ENCODE assay signal across 12 cellular contexts in the genomic region with DNA sequence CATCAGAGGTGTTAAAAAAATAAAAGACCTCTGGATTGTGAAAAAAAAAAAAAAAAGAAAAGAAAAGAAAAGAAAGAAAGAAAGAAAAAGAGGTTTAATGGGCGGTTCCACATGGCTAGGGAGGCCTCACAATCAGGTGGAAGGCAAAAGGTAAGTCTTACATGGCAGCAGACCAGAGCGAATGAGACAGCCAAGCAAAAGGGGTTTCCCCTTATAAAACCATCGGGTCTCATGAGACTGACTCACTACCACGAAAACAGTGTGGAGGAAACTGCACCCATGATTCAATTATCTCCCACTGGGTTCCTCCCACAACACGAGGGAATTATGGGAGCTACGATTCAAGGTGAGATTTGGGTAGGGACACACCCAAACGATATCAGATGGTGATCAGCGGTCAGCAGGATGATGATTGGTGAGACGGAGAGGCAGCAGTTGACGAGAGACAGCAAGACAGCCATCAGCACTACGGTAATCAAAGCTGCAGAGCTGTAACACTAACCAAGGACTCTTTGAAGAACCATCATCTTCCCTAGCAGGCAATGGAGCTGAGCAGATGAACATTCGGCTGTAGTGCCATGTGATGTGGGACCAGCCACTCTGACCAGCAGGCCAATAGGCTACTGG. TPM values are rescaled to one million over a fixed set of nuclear protein-coding genes. Genes with fewer than 3 reads are reported as not detected.
DNase-seq lines count a peak whose midpoint lies in the region; ATAC-seq, FAIRE-seq and TF ChIP-seq lines count a peak whose summit lies in the region.
"Had no signal": no experiment of that assay in that cellular context is flagged by ENCODE, and none has a peak within 500 bp of the region (broad histone marks: within the 10 kb centered on the region; RNA-seq: fewer than 3 reads in every experiment).

No MANE protein-coding gene starts in this region.

- H3K27ac ChIP-seq in PC-3 (ENCODE audit: low read length): no peak overlapping the region
- no peak overlapping the region for H3K27ac ChIP-seq in GM12878 (ENCODE audit: control insufficient read depth, insufficient read depth)
- no peak overlapping the region for H3K27ac ChIP-seq in transverse colon
- H3K27ac ChIP-seq: adrenal gland, upper lobe of left lung had no signal

- POLR2A ChIA-PET in PC-3 (lab: Charles Lee; ENCODE audit: unreplicated experiment): no interaction called here
- POLR2A ChIA-PET in GM12878 (lab: Charles Lee): interaction anchor here (0.6 to 0.9 kb wide), 2 partner anchors 46 to 48 kb away, joined by 3 read pairs; no protein-coding TSS in a partner anchor

- no peak for TF ChIP-seq EP300 in GM12878 (IDR thresholded peaks at IDR 0.05; ENCODE audit: borderline replicate concordance in 1 of 2, control insufficient read depth in 1 of 2, low read depth in 2 of 2, low read length in 2 of 2)
- no peak for TF ChIP-seq EP300 in transverse colon (IDR thresholded peaks at IDR 0.05; ENCODE audit: low read depth)

- ATAC-seq in PC-3 (no peak), GM12878 (peak; percentile 83), GM18505 (IDR thresholded peaks at IDR 0.05; ENCODE audit: unreplicated experiment) (no peak), HG03025 (IDR thresholded peaks at IDR 0.05; ENCODE audit: low FRiP score, unreplicated experiment) (no peak)

- in situ Hi-C loops in GM12878 (cut with MboI): no loop called here
- in situ Hi-C loops in transverse colon (cut with MboI; ENCODE audit: low pct_ligation_motif_present in 1 of 4, low pct_unique_long_range_greater_than_20kb in 1 of 4, low sequenced_read_pairs in 3 of 4): no loop called here

- no peaks in the 10 kb centered on the region for H3F3A ChIP-seq in PC-3 (ENCODE audit: low read length, unreplicated experiment)

- H3K9ac ChIP-seq in PC-3 (ENCODE audit: low read length): no peak overlapping the region
- no peak overlapping the region for H3K9ac ChIP-seq in GM12878 (ENCODE audit: control insufficient read depth, insufficient read depth, low read length)

- no peaks in the 10 kb centered on the region for H3K4me1 ChIP-seq in PC-3 (ENCODE audit: insufficient read depth, low read length)
- peaks cover 3% of the 10 kb centered on the region; the same call in 1 of the 2 replicates for H3K4me1 ChIP-seq in GM12878 (ENCODE audit: control insufficient read depth, insufficient read depth, low read length)
- no peaks in the 10 kb centered on the region for H3K4me1 ChIP-seq in transverse colon
- H3K4me1 ChIP-seq: adrenal gland, upper lobe of left lung had no signal

- no peaks in the 10 kb centered on the region for H3K9me2 ChIP-seq in PC-3 (replicated peaks; ENCODE audit: low read length)

- WGBS in GM12878 (ENCODE audit: insufficient coverage, insufficient replicate concordance, low lambda C conversion rate, missing lambda C conversion rate): 7% methylated on average over 12 of the region's 12 CpGs
- 60 to 63% methylated on average over 10 to 12 of the region's 12 CpGs for WGBS in transverse colon (ENCODE audit: low coverage in 1 of 2), 2 donors

- SMC1A ChIA-PET in GM12878 (lab: Charles Lee; ENCODE audit: uncharacterized antibody, unreplicated experiment): interaction anchor here (0.6 to 1.1 kb wide), 4 partner anchors 12 to 60 kb away, joined by 3 to 4 read pairs (median 4); no protein-coding TSS in a partner anchor

- H3K36me3 ChIP-seq in PC-3 (ENCODE audit: low read depth, low read length) (no peaks in the 10 kb centered on the region), GM12878 (ENCODE audit: control insufficient read depth in 2 of 2, insufficient read depth in 2 of 2, low read length in 1 of 2) (no peaks in the 10 kb centered on the region), transverse colon (no peaks in the 10 kb centered on the region)
- H3K36me3 ChIP-seq: adrenal gland, upper lobe of left lung had no signal

- H3K79me2 ChIP-seq in PC-3 (ENCODE audit: low read length) (no peaks in the 10 kb centered on the region), GM12878 (ENCODE audit: control insufficient read depth, insufficient read depth, low read length) (no peaks in the 10 kb centered on the region)

- intact Hi-C loops in PC-3 (cut with micrococcal nuclease) (no loop called here), GM12878 (cut with micrococcal nuclease; ENCODE audit: unreplicated experiment) (loop anchor here (5.0 kb wide), 1 partner anchor 59 kb away; no protein-coding TSS in a partner anchor), transverse colon (cut with DNase I; ENCODE audit: low total_unique reads) (no loop called here)

- no peak overlapping the region for H3K4me3 ChIP-seq in PC-3 (ENCODE audit: low read length)
- H3K4me3 ChIP-seq in GM12878: no peak overlapping the region
- H3K4me3 ChIP-seq in transverse colon: no peak overlapping the region
- H3K4me3 ChIP-seq: adrenal gland, upper lobe of left lung had no signal

- TF ChIP-seq RAD21 in GM12878 (IDR thresholded peaks at IDR 0.05; ENCODE audit: insufficient read depth, low read depth, low read length): no peak

- TF ChIP-seq CTCF in PC-3 (conservative IDR thresholded peaks at IDR 0.05; ENCODE audit: low read depth, low read length) (no peak), GM12878 (IDR thresholded peaks at IDR 0.05 in 2 of 3, conservative IDR thresholded peaks at IDR 0.05 in 1 of 3; ENCODE audit: control insufficient read depth in 2 of 3, extremely low read depth in 1 of 3, insufficient read depth in 1 of 3, low read depth in 3 of 3, low read length in 3 of 3) (no peak), transverse colon (IDR thresholded peaks at IDR 0.05) (no peak)

- RAD21 ChIA-PET in GM12878 (lab: Charles Lee; ENCODE audit: unreplicated experiment): interaction anchor here (0.6 to 0.8 kb wide), 3 partner anchors 33 to 73 kb away, joined by 3 to 4 read pairs (median 3); no protein-coding TSS in a partner anchor

- H2AFZ ChIP-seq in PC-3 (ENCODE audit: low read length) (no peak overlapping the region), GM12878 (ENCODE audit: control insufficient read depth, low read depth, low read length) (peak overlapping the region; percentile 31)

- H3K27me3 ChIP-seq in PC-3 (ENCODE audit: low read length) (0 out of 2 replicates have a peak, but pooled peaks cover 6% of the 10 kb centered on the region), GM12878 (replicated peaks in 1 of 2; ENCODE audit: control insufficient read depth in 2 of 2, insufficient read depth in 2 of 2, low read length in 1 of 2) (no peaks in the 10 kb centered on the region), transverse colon (peaks cover 17% of the 10 kb centered on the region)
- H3K27me3 ChIP-seq: adrenal gland, upper lobe of left lung had no signal

- H4K20me1 ChIP-seq in PC-3 (ENCODE audit: low read length) (no peaks in the 10 kb centered on the region), GM12878 (ENCODE audit: control insufficient read depth, insufficient read depth) (no peaks in the 10 kb centered on the region)

- CTCF ChIA-PET in PC-3 (lab: Charles Lee): interaction anchor here (0.7 kb wide), 1 partner anchor 55 kb away, joined by 4 read pairs; no protein-coding TSS in a partner anchor
- CTCF ChIA-PET in GM12878 (lab: Yijun Ruan, JAX): no interaction called here

- H3K9me3 ChIP-seq in PC-3 (ENCODE audit: low read length): peaks cover 7% of the 10 kb centered on the region
- H3K9me3 ChIP-seq in GM12878 (replicated peaks; ENCODE audit: control insufficient read depth, insufficient read depth, low read length): peaks cover 13% of the 10 kb centered on the region; the same call in 2 of the 3 replicates
- no peaks in the 10 kb centered on the region for H3K9me3 ChIP-seq in transverse colon

- H3K4me2 ChIP-seq in PC-3 (ENCODE audit: low read length) (no peak overlapping the region), GM12878 (ENCODE audit: control insufficient read depth, insufficient read depth) (0 out of 2 replicates have a peak overlapping the region, but pooled peaks have one; percentile 17)

- FAIRE-seq in GM12878 (lab: Jason Lieb, UNC): no peak

- BruUV-seq in PC-3 (replicated peaks; lab: Mats Ljungman, UMichigan) (no TSS peak), GM12878 (replicated peaks; lab: Mats Ljungman, UMichigan) (no TSS peak)

- DNase-seq in Daoy (ENCODE audit: low read depth): peak; percentile 49
- DNase-seq in PC-3: peak; percentile 17
- peak; percentile 56 for DNase-seq in GM12878 (ENCODE audit: low read depth, low spot score)
- DNase-seq in stimulated activated CD4-positive, alpha-beta T cell treated with anti-CD3 and anti-CD28 coated beads, Interleukin-12 subunit alpha, Interleukin-12 subunit beta, amount 100 ng/mL, for 48 hours (ENCODE audit: low read depth in 2 of 3, low spot score in 1 of 3): peak; percentile 21 to 30 (median 22)
- no peak for DNase-seq in mesenteric fat pad (ENCODE audit: low spot score)
- DNase-seq in transverse colon: no peak
- DNase-seq: NCI-H526 treated with DMSO at 0.1 percent for 48 hours, T-helper 1 cell, upper lobe of left lung had no signal

- no peak for TF ChIP-seq POLR2A in GM12878 (IDR thresholded peaks at IDR 0.05; ENCODE audit: low read depth, low read length)
- TF ChIP-seq POLR2A in transverse colon (IDR thresholded peaks at IDR 0.05): no peak
- no peak for TF ChIP-seq POLR2A in GM18505 (IDR thresholded peaks at IDR 0.05; ENCODE audit: borderline replicate concordance, extremely low read depth, insufficient read depth, insufficient read length)

RNA-seq across cellular contexts. Expression of a gene that starts 3.9 kb away (rescaled TPM):
- not detected in 2 replicates for total RNA-seq in Daoy (2014; rRNA removed; shearing (Covaris generic))
- not detected in 2 replicates for total RNA-seq in PC-3 (2014; rRNA removed)
- total RNA-seq in GM12878 (2013; cell fraction: nucleolus; rRNA removed): not detected in 2 replicates
- 0.05 and 0.11 TPM in 2 replicates for total RNA-seq in GM12878 (2014; rRNA removed)
- 0.05 TPM in 1 of 2 replicates, not detected in the other for total RNA-seq in GM12878 (2014; rRNA removed; fragmentation: Illumina TruSeq; extraction: Trizol)
- 0.16 and 0.21 TPM in 2 replicates for total RNA-seq in GM12878 (2021)
- polyA plus RNA-seq in GM12878 (2011; ENCODE audit: low read depth): not detected
- polyA plus RNA-seq in GM12878 (2011; rRNA removed): not detected in 2 replicates
- polyA plus RNA-seq in GM12878 (2011; cell fraction: cytosol; rRNA removed): not detected in 2 replicates
- not detected in 2 replicates for polyA plus RNA-seq in GM12878 (2011; cell fraction: nucleus; rRNA removed)
- polyA plus RNA-seq in GM12878 (2012): 0.08 TPM in 1 of 2 replicates, not detected in the other
- 0.06 and 0.12 TPM in 2 replicates for polyA plus RNA-seq in GM12878 (2014; fragmentation: Illumina TruSeq; extraction: Trizol)
- polyA plus RNA-seq in GM12878 (2014; fragmentation: Nextera tagmentation; extraction: Ambion mirVana): under 1 TPM; 0.04 to 0.10 TPM
- polyA plus RNA-seq in GM12878 (2014; rRNA removed): 0.04 and 0.05 TPM in 2 replicates
- polyA plus RNA-seq in GM12878 (2016; fragmentation: Nextera tagmentation; extraction: Ambion mirVana): under 1 TPM in 1 of 2 experiments, not detected in 1; 0.08 TPM
- not detected in 2 replicates for polyA minus RNA-seq in GM12878 (2011; rRNA and poly(A)+ RNA removed)
- not detected in 2 replicates for polyA minus RNA-seq in GM12878 (2011; cell fraction: cytosol; rRNA and poly(A)+ RNA removed)
- not detected in 2 replicates for polyA minus RNA-seq in GM12878 (2011; cell fraction: nucleus; rRNA and poly(A)+ RNA removed)
- 63.5 TPM for total RNA-seq in mesenteric fat pad
- total RNA-seq in transverse colon: 1 to 10 TPM in 3 of 4 donors, under 1 TPM in 1; 1.00 to 9.4 (median 4.4) TPM

RNA-seq across cellular contexts. Expression of a gene that starts 11.8 kb away (rescaled TPM):
- not detected in 2 replicates for total RNA-seq in Daoy (2014; rRNA removed; shearing (Covaris generic))
- total RNA-seq in PC-3 (2014; rRNA removed) (not detected in 2 replicates), GM12878 (2014; rRNA removed) (0.11 and 0.44 TPM in 2 replicates), GM12878 (2014; rRNA removed; fragmentation: Illumina TruSeq; extraction: Trizol) (0.18 and 0.32 TPM in 2 replicates), GM12878 (2021) (0.16 and 0.31 TPM in 2 replicates), mesenteric fat pad (not detected), transverse colon (under 1 TPM in 1 of 4 donors, not detected in 3; 0.16 TPM)
- not detected in 2 replicates for total RNA-seq in GM12878 (2013; cell fraction: nucleolus; rRNA removed)
- 0.16 TPM for polyA plus RNA-seq in GM12878 (2011; ENCODE audit: low read depth)
- polyA plus RNA-seq in GM12878 (2011; rRNA removed) (not detected in 2 replicates), GM12878 (2014; fragmentation: Illumina TruSeq; extraction: Trizol) (0.12 and 0.17 TPM in 2 replicates), GM12878 (2014; fragmentation: Nextera tagmentation; extraction: Ambion mirVana) (under 1 TPM; 0.38 to 0.42 TPM), GM12878 (2014; rRNA removed) (0.37 and 0.60 TPM in 2 replicates), GM12878 (2016; fragmentation: Nextera tagmentation; extraction: Ambion mirVana) (under 1 TPM; 0.23 to 0.25 TPM)
- not detected in 2 replicates for polyA plus RNA-seq in GM12878 (2011; cell fraction: cytosol; rRNA removed)
- 0.21 and 0.28 TPM in 2 replicates for polyA plus RNA-seq in GM12878 (2011; cell fraction: nucleus; rRNA removed)
- polyA plus RNA-seq in GM12878 (2012): 0.12 and 0.20 TPM in 2 replicates
- polyA minus RNA-seq in GM12878 (2011; rRNA and poly(A)+ RNA removed): not detected in 2 replicates
- not detected in 2 replicates for polyA minus RNA-seq in GM12878 (2011; cell fraction: cytosol; rRNA and poly(A)+ RNA removed)
- not detected in 2 replicates for polyA minus RNA-seq in GM12878 (2011; cell fraction: nucleus; rRNA and poly(A)+ RNA removed)

RNA-seq across cellular contexts. Expression of a gene that starts 19.4 kb away (rescaled TPM):
- total RNA-seq in Daoy (2014; rRNA removed; shearing (Covaris generic)): not detected in 2 replicates
- total RNA-seq in PC-3 (2014; rRNA removed): not detected in 2 replicates
- total RNA-seq in GM12878 (2013; cell fraction: nucleolus; rRNA removed): not detected in 2 replicates
- not detected in 2 replicates for total RNA-seq in GM12878 (2014; rRNA removed)
- total RNA-seq in GM12878 (2014; rRNA removed; fragmentation: Illumina TruSeq; extraction: Trizol): not detected in 2 replicates
- total RNA-seq in GM12878 (2021): not detected in 2 replicates
- polyA plus RNA-seq in GM12878 (2011; ENCODE audit: low read depth): not detected
- polyA plus RNA-seq in GM12878 (2011; rRNA removed): not detected in 2 replicates
- 0.05 and 0.09 TPM in 2 replicates for polyA plus RNA-seq in GM12878 (2011; cell fraction: cytosol; rRNA removed)
- polyA plus RNA-seq in GM12878 (2011; cell fraction: nucleus; rRNA removed): not detected in 2 replicates
- not detected in 2 replicates for polyA plus RNA-seq in GM12878 (2012)
- polyA plus RNA-seq in GM12878 (2014; fragmentation: Illumina TruSeq; extraction: Trizol): 0.04 TPM in 1 of 2 replicates, not detected in the other
- not detected for polyA plus RNA-seq in GM12878 (2014; fragmentation: Nextera tagmentation; extraction: Ambion mirVana)
- not detected in 2 replicates for polyA plus RNA-seq in GM12878 (2014; rRNA removed)
- polyA plus RNA-seq in GM12878 (2016; fragmentation: Nextera tagmentation; extraction: Ambion mirVana): not detected
- polyA minus RNA-seq in GM12878 (2011; rRNA and poly(A)+ RNA removed): not detected in 2 replicates
- polyA minus RNA-seq in GM12878 (2011; cell fraction: cytosol; rRNA and poly(A)+ RNA removed): not detected in 2 replicates
- not detected in 2 replicates for polyA minus RNA-seq in GM12878 (2011; cell fraction: nucleus; rRNA and poly(A)+ RNA removed)
- 10.1 TPM for total RNA-seq in mesenteric fat pad
- total RNA-seq in transverse colon: 1 to 10 TPM in 1 of 4 donors, under 1 TPM in 1, not detected in 2; 0.55 to 1.1 TPM

RNA-seq across cellular contexts. Expression of a gene that starts 49.3 kb away (rescaled TPM):
- not detected in 2 replicates for total RNA-seq in Daoy (2014; rRNA removed; shearing (Covaris generic))
- not detected in 2 replicates for total RNA-seq in PC-3 (2014; rRNA removed)
- total RNA-seq in GM12878 (2013; cell fraction: nucleolus; rRNA removed): 564 and 607 TPM in 2 replicates
- total RNA-seq in GM12878 (2014; rRNA removed): 351 and 365 TPM in 2 replicates
- 218 and 223 TPM in 2 replicates for total RNA-seq in GM12878 (2014; rRNA removed; fragmentation: Illumina TruSeq; extraction: Trizol)
- total RNA-seq in GM12878 (2021): 359 and 362 TPM in 2 replicates
- polyA plus RNA-seq in GM12878 (2011; ENCODE audit: low read depth): 318 TPM
- polyA plus RNA-seq in GM12878 (2011; rRNA removed): 170 and 363 TPM in 2 replicates
- 431 and 568 TPM in 2 replicates for polyA plus RNA-seq in GM12878 (2011; cell fraction: cytosol; rRNA removed)
- 453 and 458 TPM in 2 replicates for polyA plus RNA-seq in GM12878 (2011; cell fraction: nucleus; rRNA removed)
- 547 and 639 TPM in 2 replicates for polyA plus RNA-seq in GM12878 (2012)
- polyA plus RNA-seq in GM12878 (2014; fragmentation: Illumina TruSeq; extraction: Trizol): 155 and 247 TPM in 2 replicates
- 10 to 100 TPM; 44.0 to 53.3 TPM for polyA plus RNA-seq in GM12878 (2014; fragmentation: Nextera tagmentation; extraction: Ambion mirVana)
- 424 and 451 TPM in 2 replicates for polyA plus RNA-seq in GM12878 (2014; rRNA removed)
- 100 to 1,000 TPM; 214 to 235 TPM for polyA plus RNA-seq in GM12878 (2016; fragmentation: Nextera tagmentation; extraction: Ambion mirVana)
- polyA minus RNA-seq in GM12878 (2011; rRNA and poly(A)+ RNA removed): 176 and 326 TPM in 2 replicates
- polyA minus RNA-seq in GM12878 (2011; cell fraction: cytosol; rRNA and poly(A)+ RNA removed): 118 and 125 TPM in 2 replicates
- polyA minus RNA-seq in GM12878 (2011; cell fraction: nucleus; rRNA and poly(A)+ RNA removed): 98.0 and 111 TPM in 2 replicates
- total RNA-seq in mesenteric fat pad: 0.67 TPM
- 10 to 100 TPM in 1 of 4 donors, 1 to 10 TPM in 1, under 1 TPM in 1, not detected in 1; 0.27 to 10.1 (median 4.3) TPM for total RNA-seq in transverse colon

Comparison
In these comparisons a context has a peak if more than half of its experiments do, and no peak if none do; other contexts are left out.
1. DNase-seq: peak in Daoy (single experiment), PC-3 (single experiment), GM12878 (single experiment) and stimulated activated CD4-positive, alpha-beta T cell treated with anti-CD3 and anti-CD28 coated beads, Interleukin-12 subunit alpha, Interleukin-12 subunit beta, amount 100 ng/mL, for 48 hours (3 of 3); none in mesenteric fat pad (single experiment) and transverse colon (single experiment).